Comparison of ENCODE assay signal across 19 cellular contexts in the genomic region with DNA sequence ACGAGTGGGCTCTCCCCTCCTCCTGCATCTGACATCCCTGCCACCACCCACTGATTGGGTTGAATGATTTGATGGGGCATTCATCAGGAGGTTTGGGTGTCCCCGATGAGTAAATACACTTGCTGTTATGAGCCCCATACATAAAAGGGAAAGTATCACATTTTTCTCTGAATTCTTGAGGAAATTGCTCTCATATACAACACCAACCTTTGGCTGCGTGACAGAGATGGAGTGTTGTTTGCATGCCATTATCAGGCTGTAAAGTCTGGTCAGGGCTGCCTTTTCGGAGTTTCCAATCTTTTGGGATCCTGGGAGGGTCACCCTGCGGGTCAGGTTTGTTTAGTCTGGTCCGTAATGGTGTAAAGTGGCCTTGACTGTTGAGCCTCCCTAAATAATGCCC.
"Had no signal": no experiment of that assay in that cellular context is flagged by ENCODE, and none has a peak within 500 bp of the region (broad histone marks: within the 10 kb centered on the region; RNA-seq: fewer than 3 reads in every experiment).

No MANE protein-coding gene starts in this region.

- H3K36me3 ChIP-seq: gastrocnemius medialis, spleen had no signal

- H3K27ac Mint-ChIP-seq: activated CD4-positive, alpha-beta memory T cell treated with anti-CD3 and anti-CD28 coated beads for 36 hours; activated naive CD8-positive, alpha-beta T cell; naive thymus-derived CD8-positive, alpha-beta T cell; stimulated activated naive CD8-positive, alpha-beta T cell treated with anti-CD3 and anti-CD28 coated beads, Interleukin-15, Interleukin-2, amounts not matched to agents 100 ng/mL and 50 ng/mL, for 24 hours had no signal

- ATAC-seq: gastrocnemius medialis; mucosa of descending colon; naive thymus-derived CD8-positive, alpha-beta T cell; right cardiac atrium had no signal

- H3K4me1 Mint-ChIP-seq: naive thymus-derived CD8-positive, alpha-beta T cell had no signal

- H3K36me3 Mint-ChIP-seq: activated CD4-positive, alpha-beta memory T cell treated with anti-CD3 and anti-CD28 coated beads for 36 hours; activated naive CD8-positive, alpha-beta T cell; naive thymus-derived CD8-positive, alpha-beta T cell had no signal

- H3K4me1 ChIP-seq: spleen had no signal

- H3K9me3 Mint-ChIP-seq: activated CD4-positive, alpha-beta memory T cell treated with anti-CD3 and anti-CD28 coated beads for 36 hours; naive thymus-derived CD8-positive, alpha-beta T cell; stimulated activated naive CD8-positive, alpha-beta T cell treated with anti-CD3 and anti-CD28 coated beads, Interleukin-15, Interleukin-2, amounts not matched to agents 100 ng/mL and 50 ng/mL, for 24 hours had no signal

- H3K27me3 ChIP-seq: spleen had no signal

- H3K4me3 Mint-ChIP-seq: activated CD4-positive, alpha-beta memory T cell treated with anti-CD3 and anti-CD28 coated beads for 36 hours; activated naive CD8-positive, alpha-beta T cell; naive thymus-derived CD8-positive, alpha-beta T cell; stimulated activated naive CD8-positive, alpha-beta T cell treated with anti-CD3 and anti-CD28 coated beads, Interleukin-15, Interleukin-2, amounts not matched to agents 100 ng/mL and 50 ng/mL, for 24 hours had no signal

- H3K4me3 ChIP-seq: gastrocnemius medialis, lung, mucosa of descending colon, spleen had no signal

- FAIRE-seq: colon had no signal

- DNase-seq: activated CD4-positive, alpha-beta memory T cell treated with anti-CD3 and anti-CD28 coated beads for 36 hours; activated gamma-delta T cell; activated T-cell treated with anti-CD3 and anti-CD28 coated beads, Interleukin-2, amount 50 U/mL, for 48 hours; anterior cingulate cortex; gastrocnemius medialis; hippocampal formation; naive thymus-derived CD8-positive, alpha-beta T cell; posterior cingulate gyrus; right cardiac atrium; spleen; stimulated activated CD4-positive, alpha-beta T cell treated with anti-CD3 and anti-CD28 coated beads, Interleukin-1b, Interleukin-23, amount 100 ng/mL, for 48 hours; SW 1271; T-helper 9 cell had no signal

- H3K27ac ChIP-seq: gastrocnemius medialis, spleen, VCaP had no signal

- H3K9me3 ChIP-seq: gastrocnemius medialis, mucosa of descending colon, spleen had no signal
